Comparison of ENCODE assay signal across 8 cellular contexts in the genomic region with DNA sequence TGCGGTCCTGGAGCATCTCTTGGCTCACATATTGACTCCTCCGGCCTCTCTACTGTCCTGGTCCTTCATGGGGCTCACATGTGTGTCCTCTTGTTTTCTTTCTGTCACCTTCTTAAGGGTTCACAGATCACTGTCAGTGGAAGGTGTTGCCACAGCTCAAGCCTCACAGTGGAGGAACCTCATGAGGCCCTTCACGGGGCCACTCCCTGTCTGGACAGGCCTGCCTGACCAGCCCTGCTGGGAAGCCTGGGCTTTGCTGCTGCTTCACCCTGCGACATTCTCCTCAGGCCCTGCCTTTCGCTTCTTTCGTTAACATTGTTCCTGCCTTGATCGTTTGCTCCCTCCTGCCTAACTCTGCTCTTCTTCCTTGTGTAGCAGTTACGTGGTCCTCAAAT. TPM values are rescaled to one million over a fixed set of nuclear protein-coding genes. Genes with fewer than 3 reads are reported as not detected.
DNase-seq lines count a peak whose midpoint lies in the region; ATAC-seq and TF ChIP-seq lines count a peak whose summit lies in the region.

No MANE protein-coding gene starts in this region.

- TF ChIP-seq CTCF in RWPE1 (conservative IDR thresholded peaks at IDR 0.05; ENCODE audit: low read depth) (no peak), epithelial cell of esophagus (IDR thresholded peaks at IDR 0.05; ENCODE audit: insufficient read depth, low read depth, low read length, missing control alignments) (no peak), ovary (IDR thresholded peaks at IDR 0.05) (no peak), lower leg skin (IDR thresholded peaks at IDR 0.05) (no peak)

- H3K4me1 Mint-ChIP-seq in CD4-positive, CD25-positive, alpha-beta regulatory T cell: peaks cover 5 to 38% (median 27%) of the 10 kb centered on the region in 4 donors

- 47 to 61% (median 50%) methylated on average over 8 of the region's 8 CpGs for WGBS in ovary, 3 donors
- WGBS in lower leg skin, 2 donors: 33 to 46% methylated on average over 8 of the region's 8 CpGs

- TF ChIP-seq EP300 in ovary (IDR thresholded peaks at IDR 0.05): no peak

- no peak for ATAC-seq in CD4-positive, CD25-positive, alpha-beta regulatory T cell (ENCODE audit: low read depth in 2 of 2)

- H3K36me3 ChIP-seq in CD4-positive, CD25-positive, alpha-beta regulatory T cell (ENCODE audit: control insufficient read depth, insufficient read depth, low read length): peaks cover 9% of the 10 kb centered on the region
- no peaks in the 10 kb centered on the region for H3K36me3 ChIP-seq in ovary

- POLR2A ChIA-PET in RWPE1 (lab: Yijun Ruan, JAX; ENCODE audit: low non-redundant PET): no interaction called here

- no peaks in the 10 kb centered on the region for H3K9me3 Mint-ChIP-seq in CD4-positive, CD25-positive, alpha-beta regulatory T cell

- H3K27ac Mint-ChIP-seq in CD4-positive, CD25-positive, alpha-beta regulatory T cell: peak overlapping the region; percentile 8 to 93 (median 90)

- no peaks in the 10 kb centered on the region for H3K27me3 ChIP-seq in CD4-positive, CD25-positive, alpha-beta regulatory T cell (ENCODE audit: control insufficient read depth, insufficient read depth, low read length)
- H3K27me3 ChIP-seq in ovary: no peaks in the 10 kb centered on the region

- intact Hi-C loops in ovary (cut with DNase I): no loop called here
- intact Hi-C loops in lower leg skin (cut with DNase I; ENCODE audit: low total_unique reads): no loop called here

- no peak for DNase-seq in CD4-positive, CD25-positive, alpha-beta regulatory T cell
- DNase-seq in RWPE1 (ENCODE audit: low spot score) (no peak), epithelial cell of esophagus (ENCODE audit: low read depth) (peak; percentile 56), ovary (peak in 1 of 5 donors; percentile 34), T1000 (lab: John Stamatoyannopoulos, UW) (no peak), lower leg skin (ENCODE audit: low spot score in 2 of 2) (no peak), NAMALWA (ENCODE audit: low spot score) (no peak)
- DNase-seq in effector CD8-positive, alpha-beta T cell (lab: John Stamatoyannopoulos, UW): no peak

- H3K4me3 ChIP-seq in CD4-positive, CD25-positive, alpha-beta regulatory T cell (ENCODE audit: low read depth, low read length): no peak overlapping the region
- peak overlapping the region; percentile 74 for H3K4me3 ChIP-seq in epithelial cell of esophagus (ENCODE audit: low read length)
- H3K4me3 ChIP-seq in ovary: peak overlapping the region; percentile 54
- no peak overlapping the region for H3K4me3 ChIP-seq in lower leg skin (ENCODE audit: low read depth, poor library complexity, severe bottlenecking)

- peaks cover 30% of the 10 kb centered on the region for H3K4me1 ChIP-seq in CD4-positive, CD25-positive, alpha-beta regulatory T cell (ENCODE audit: control insufficient read depth, insufficient read depth, low read length, poor library complexity, severe bottlenecking)
- H3K4me1 ChIP-seq in ovary (ENCODE audit: insufficient read depth): peaks cover 2% of the 10 kb centered on the region

- CTCF ChIA-PET in RWPE1 (lab: Yijun Ruan, JAX): no interaction called here

- peaks cover 8% of the 10 kb centered on the region for H3K36me3 Mint-ChIP-seq in CD4-positive, CD25-positive, alpha-beta regulatory T cell

- H3K27me3 Mint-ChIP-seq in CD4-positive, CD25-positive, alpha-beta regulatory T cell: no peaks in the 10 kb centered on the region

- H3K4me3 Mint-ChIP-seq in CD4-positive, CD25-positive, alpha-beta regulatory T cell: peak overlapping the region; percentile 13 to 82 (median 71)

- no peaks in the 10 kb centered on the region for H3K9me3 ChIP-seq in CD4-positive, CD25-positive, alpha-beta regulatory T cell (ENCODE audit: control insufficient read depth in 2 of 2, low read length in 2 of 2)
- no peaks in the 10 kb centered on the region for H3K9me3 ChIP-seq in ovary

- TF ChIP-seq POLR2A in ovary (IDR thresholded peaks at IDR 0.05) (no peak), lower leg skin (IDR thresholded peaks at IDR 0.05) (no peak)

- peak overlapping the region; percentile 71 for H3K27ac ChIP-seq in CD4-positive, CD25-positive, alpha-beta regulatory T cell (ENCODE audit: insufficient read depth, low read length, poor library complexity, severe bottlenecking)
- H3K27ac ChIP-seq in RWPE1 (peak overlapping the region; percentile 97), ovary (peak overlapping the region; percentile 90 to 91)

RNA-seq across cellular contexts. Expression of gene WDR45B, which starts 56.0 kb away (rescaled TPM):
- total RNA-seq in CD4-positive, CD25-positive, alpha-beta regulatory T cell: 86.8 TPM
- 10 to 100 TPM; 35.1 to 45.2 (median 38.0) TPM for polyA plus RNA-seq in CD4-positive, CD25-positive, alpha-beta regulatory T cell
- 10 to 100 TPM; 43.0 to 99.3 (median 83.5) TPM for total RNA-seq in ovary
- polyA plus RNA-seq in ovary: 10 to 100 TPM; 55.2 to 58.0 TPM
- 100 to 1,000 TPM in 1 of 4 donors, 10 to 100 TPM in 3; 68.1 to 111 (median 83.2) TPM for total RNA-seq in lower leg skin

Comparison
In these comparisons a context has a peak if more than half of its experiments do, and no peak if none do; other contexts are left out.
1. H3K4me3 ChIP-seq: peak in epithelial cell of esophagus (single experiment) and ovary (single experiment); none in CD4-positive, CD25-positive, alpha-beta regulatory T cell (single experiment) and lower leg skin (single experiment).
2. Peak in every context shown above with its lines, with median percentiles within 50 percentile points of each other: H3K27ac ChIP-seq.